In genomic region chr12:11747969-11748368, GRCh38 we compare ENCODE assay signal across 23 cellular contexts.
"Had no signal": no experiment of that assay in that cellular context is flagged by ENCODE, and none has a peak within 500 bp of the region (broad histone marks: within the 10 kb centered on the region; RNA-seq: fewer than 3 reads in every experiment).

No MANE protein-coding gene starts in this region.

- H3K4me3 ChIP-seq: ascending aorta, breast epithelium, psoas muscle, stomach had no signal

- H3K27ac Mint-ChIP-seq: activated CD8-positive, alpha-beta T cell treated with anti-CD3 and anti-CD28 coated beads for 36 hours; activated naive CD4-positive, alpha-beta T cell treated with anti-CD3 and anti-CD28 coated beads, Interleukin-2, amount 10 ng/mL, durations not matched to agents 7 days and 5 days; activated T-cell treated with anti-CD3 and anti-CD28 coated beads, Interleukin-2, amount 50 U/mL, for 24 hours; activated T-helper 2 cell treated with anti-CD3 and anti-CD28 coated beads, Interferon-gamma antibody, Interleukin-2, Interleukin-4, amounts not matched to agents 10 μg/mL and 5 μg/mL and 100 μg/mL, durations not matched to agents 14 hours and 24 hours and 36 hours; nephron progenitor cell; type B pancreatic cell had no signal

- H3K27ac ChIP-seq: ascending aorta, psoas muscle had no signal

- H3K4me3 Mint-ChIP-seq: activated CD8-positive, alpha-beta T cell treated with anti-CD3 and anti-CD28 coated beads for 36 hours; activated naive CD4-positive, alpha-beta T cell treated with anti-CD3 and anti-CD28 coated beads, Interleukin-2, amount 10 ng/mL, durations not matched to agents 7 days and 5 days; activated T-cell treated with anti-CD3 and anti-CD28 coated beads, Interleukin-2, amount 50 U/mL, for 24 hours; nephron progenitor cell; type B pancreatic cell had no signal

- H3K9me3 Mint-ChIP-seq: activated CD8-positive, alpha-beta T cell treated with anti-CD3 and anti-CD28 coated beads for 36 hours; activated naive CD4-positive, alpha-beta T cell treated with anti-CD3 and anti-CD28 coated beads, Interleukin-2, amount 10 ng/mL, durations not matched to agents 7 days and 5 days; activated T-cell treated with anti-CD3 and anti-CD28 coated beads, Interleukin-2, amount 50 U/mL, for 24 hours; activated T-helper 2 cell treated with anti-CD3 and anti-CD28 coated beads, Interferon-gamma antibody, Interleukin-2, Interleukin-4, amounts not matched to agents 10 μg/mL and 5 μg/mL and 100 μg/mL, durations not matched to agents 14 hours and 24 hours and 36 hours; nephron progenitor cell; type B pancreatic cell had no signal

- H3K9me3 ChIP-seq: ascending aorta, breast epithelium, psoas muscle, stomach had no signal

- FAIRE-seq: frontal cortex, kidney had no signal

- H3K27me3 ChIP-seq: ascending aorta, breast epithelium, stomach had no signal

- ATAC-seq: activated CD8-positive, alpha-beta T cell treated with anti-CD3 and anti-CD28 coated beads for 36 hours; left lobe of liver; psoas muscle; right cardiac atrium had no signal

- DNase-seq: activated CD4-positive, alpha-beta T cell treated with anti-CD3 and anti-CD28 coated beads for 48 hours; activated CD4-positive, CD25-positive, alpha-beta regulatory T cell; activated CD8-positive, alpha-beta T cell treated with anti-CD3 and anti-CD28 coated beads for 36 hours; activated naive CD4-positive, alpha-beta T cell treated with anti-CD3 and anti-CD28 coated beads, Interleukin-2, amount 10 ng/mL, durations not matched to agents 7 days and 5 days; activated T-cell treated with anti-CD3 and anti-CD28 coated beads, Interleukin-2, amount 50 U/mL, for 24 hours; cortex of kidney; effector CD4-positive, alpha-beta T cell; kidney; mammary epithelial cell; nephron progenitor cell; occipital lobe; psoas muscle; right cardiac atrium; stimulated activated CD4-positive, alpha-beta T cell treated with anti-CD3 and anti-CD28 coated beads, Interleukin-15, amount 100 ng/mL, for 24 hours; stimulated activated CD4-positive, alpha-beta T cell treated with anti-CD3 and anti-CD28 coated beads, Interleukin-2, amount 100 ng/mL, for 48 hours; stomach; T-helper 2 cell had no signal

- H3K27me3 Mint-ChIP-seq: activated CD8-positive, alpha-beta T cell treated with anti-CD3 and anti-CD28 coated beads for 36 hours; activated naive CD4-positive, alpha-beta T cell treated with anti-CD3 and anti-CD28 coated beads, Interleukin-2, amount 10 ng/mL, durations not matched to agents 7 days and 5 days; activated T-cell treated with anti-CD3 and anti-CD28 coated beads, Interleukin-2, amount 50 U/mL, for 24 hours; type B pancreatic cell had no signal

- H3K36me3 ChIP-seq: ascending aorta, breast epithelium had no signal
